10 cellular contexts compared by ENCODE assay signal in genomic region chr9:124261787-124262595, GRCh38. TPM values are rescaled to one million over a fixed set of nuclear protein-coding genes. Genes with fewer than 3 reads are reported as not detected.
A peak's percentile ranks its signal among the peaks of the same experiment; 100 is the strongest.
DNase-seq lines count a peak whose midpoint lies in the region; ATAC-seq and TF ChIP-seq lines count a peak whose summit lies in the region.
"Had no signal": no experiment of that assay in that cellular context is flagged by ENCODE, and none has a peak within 500 bp of the region (broad histone marks: within the 10 kb centered on the region; RNA-seq: fewer than 3 reads in every experiment).

No MANE protein-coding gene starts in this region.

- CTCF ChIA-PET in activated B cell treated with CpG ODN at 0.5 μM for 24 hours (lab: Charles Lee) = no interaction called here

- TF ChIP-seq CTCF in GM06990 (IDR thresholded peaks at IDR 0.05; ENCODE audit: insufficient read depth, low read length, poor library complexity, severe bottlenecking) (no peak), activated B cell treated with CpG ODN at 0.5 μM for 24 hours (IDR thresholded peaks at IDR 0.05) (no peak), right atrium auricular region (IDR thresholded peaks at IDR 0.05) (no peak)

- H3K4me3 ChIP-seq in GM06990 (replicated peaks; ENCODE audit: low read depth, low read length) (peak overlapping the region; percentile 100), right atrium auricular region (no peak overlapping the region), skeletal muscle cell (ENCODE audit: low read depth, low read length) (peak overlapping the region; percentile 34)

- peak overlapping the region; percentile 96 for H3K4me3 Mint-ChIP-seq in activated B cell treated with CpG ODN at 0.5 μM for 24 hours

- peaks cover 92% of the 10 kb centered on the region for H3K4me1 Mint-ChIP-seq in activated B cell treated with CpG ODN at 0.5 μM for 24 hours

- H3K27me3 ChIP-seq in GM06990 (replicated peaks; ENCODE audit: control insufficient read depth, insufficient read depth, low read length) = no peaks in the 10 kb centered on the region
- no peaks in the 10 kb centered on the region for H3K27me3 ChIP-seq in right atrium auricular region

- H3K27me3 Mint-ChIP-seq in activated B cell treated with CpG ODN at 0.5 μM for 24 hours = no peaks in the 10 kb centered on the region

- ATAC-seq in activated B cell treated with CpG ODN at 0.5 μM for 24 hours (ENCODE audit: low read depth) (no peak), GM18511 (IDR thresholded peaks at IDR 0.05; ENCODE audit: unreplicated experiment) (no peak), GM18519 (IDR thresholded peaks at IDR 0.05; ENCODE audit: low FRiP score, unreplicated experiment) (no peak)
- ATAC-seq in activated CD4-positive, CD25-positive, alpha-beta regulatory T cell treated with anti-CD3 and anti-CD28 coated beads, Interleukin-2, amount 50 U/mL, for 24 hours = no peak

- H3K9me3 ChIP-seq in right atrium auricular region = no peaks in the 10 kb centered on the region

- peak overlapping the region; percentile 81 to 84 for H3K27ac ChIP-seq in right atrium auricular region

- H3K4me1 ChIP-seq in right atrium auricular region = peaks cover 0 to 72% of the 10 kb centered on the region in 2 donors

- POLR2A ChIA-PET in activated B cell treated with CpG ODN at 0.5 μM for 24 hours (lab: Charles Lee) = interaction anchor here (0.6 to 6.6 kb wide), 5 partner anchors 14 to 135 kb away, joined by 3 to 81 read pairs (median 5); no protein-coding TSS in a partner anchor

- intact Hi-C loops in activated B cell treated with CpG ODN at 0.5 μM for 24 hours (cut with micrococcal nuclease) = loop anchor here (2.0 to 10.0 kb wide), 2 partner anchors 63 to 257 kb away; no protein-coding TSS in a partner anchor

- H3K9me3 Mint-ChIP-seq in activated B cell treated with CpG ODN at 0.5 μM for 24 hours = no peaks in the 10 kb centered on the region

- peaks cover 32% of the 10 kb centered on the region for H3K36me3 Mint-ChIP-seq in activated B cell treated with CpG ODN at 0.5 μM for 24 hours (ENCODE audit: low read depth)

- H3K27ac Mint-ChIP-seq in activated B cell treated with CpG ODN at 0.5 μM for 24 hours = peak overlapping the region; percentile 87

- H3K36me3 ChIP-seq in GM06990 (ENCODE audit: control insufficient read depth, insufficient read depth, low read length) = peaks cover 13% of the 10 kb centered on the region
- H3K36me3 ChIP-seq in right atrium auricular region = no peaks in the 10 kb centered on the region

- DNase-seq in GM06990 (ENCODE audit: extremely low read depth, insufficient read length) = no peak
- no peak for DNase-seq in activated B cell treated with CpG ODN at 0.5 μM for 24 hours
- DNase-seq in right atrium auricular region (ENCODE audit: low spot score) = no peak
- no peak for DNase-seq in skeletal muscle cell (ENCODE audit: low read depth)
- no peak for DNase-seq in SHP77 (lab: John Stamatoyannopoulos, UW)
- DNase-seq: activated CD4-positive, alpha-beta T cell treated with anti-CD3 and anti-CD28 coated beads, Interleukin-2, amount 50 U/mL, for 4 hours; NCI-H510A had no signal

RNA-seq across cellular contexts. Expression of gene NEK6, which starts 4.2 kb away (rescaled TPM):
- total RNA-seq in activated B cell treated with CpG ODN at 0.5 μM for 24 hours (110 and 115 TPM in 2 replicates), right atrium auricular region (1 to 10 TPM; 9.2 to 9.7 TPM)

Comparison
In these comparisons a context has a peak if more than half of its experiments do, and no peak if none do; other contexts are left out.
1. H3K4me3 ChIP-seq: peak in GM06990 (single experiment) and skeletal muscle cell (single experiment); none in right atrium auricular region (0 of 2).
2. RNA of gene NEK6, which starts 4.2 kb away (total RNA-seq): 110 to 115 TPM in activated B cell treated with CpG ODN at 0.5 μM for 24 hours; 9.2 to 9.7 TPM in right atrium auricular region; every median in the first group is over 10 times any median in the second.